ENCODE assay signal across 13 cellular contexts in genomic region chr9:127858041-127858512, GRCh38. TPM values are rescaled to one million over a fixed set of nuclear protein-coding genes. Genes with fewer than 3 reads are reported as not detected.
DNase-seq lines count a peak whose midpoint lies in the region; ATAC-seq and TF ChIP-seq lines count a peak whose summit lies in the region.
"Had no signal": no experiment of that assay in that cellular context is flagged by ENCODE, and none has a peak within 500 bp of the region (broad histone marks: within the 10 kb centered on the region; RNA-seq: fewer than 3 reads in every experiment).

No MANE protein-coding gene starts in this region.

- no peaks in the 10 kb centered on the region for H3K36me3 Mint-ChIP-seq in endothelial cell (ENCODE audit: low read depth, unreplicated experiment)
- H3K36me3 Mint-ChIP-seq in neural progenitor cell, result no peaks in the 10 kb centered on the region
- no peaks in the 10 kb centered on the region for H3K36me3 Mint-ChIP-seq in stimulated activated naive B cell treated with anti-CD40 and anti-IgM and Interleukin-4, amounts not matched to agents 10 μg/mL and 1 μg/mL and 100 μg/mL, for 72 hours
- H3K36me3 Mint-ChIP-seq: activated naive CD8-positive, alpha-beta T cell; CD8-positive, alpha-beta memory T cell had no signal

- H3K4me1 ChIP-seq in neural progenitor cell, result no peaks in the 10 kb centered on the region

- ATAC-seq in stimulated activated naive B cell treated with anti-CD40 and anti-IgM and Interleukin-4, amounts not matched to agents 10 μg/mL and 1 μg/mL and 100 μg/mL, for 72 hours (replicated peaks), result no peak
- no peak for ATAC-seq in HG03135 (IDR thresholded peaks at IDR 0.05; ENCODE audit: unreplicated experiment)

- H3K27ac Mint-ChIP-seq in endothelial cell (ENCODE audit: unreplicated experiment), result no peak overlapping the region
- peak overlapping the region; percentile 85 for H3K27ac Mint-ChIP-seq in neural progenitor cell
- no peak overlapping the region for H3K27ac Mint-ChIP-seq in stimulated activated naive B cell treated with anti-CD40 and anti-IgM and Interleukin-4, amounts not matched to agents 10 μg/mL and 1 μg/mL and 100 μg/mL, for 72 hours
- H3K27ac Mint-ChIP-seq: activated B cell treated with CpG ODN at 0.5 μM for 24 hours; activated naive CD8-positive, alpha-beta T cell had no signal

- no peaks in the 10 kb centered on the region for H3F3A ChIP-seq in neural progenitor cell (ENCODE audit: low read depth)

- no peaks in the 10 kb centered on the region for H3K9me3 ChIP-seq in neural progenitor cell (ENCODE audit: low read depth)

- H2AFZ ChIP-seq in neural progenitor cell (replicated peaks), result no peak overlapping the region

- H3K36me3 ChIP-seq in neural progenitor cell, result no peaks in the 10 kb centered on the region

- H3K27me3 Mint-ChIP-seq in endothelial cell (ENCODE audit: unreplicated experiment) (peaks cover 10% of the 10 kb centered on the region), neural progenitor cell (ENCODE audit: insufficient read depth, low read depth) (peaks cover 5% of the 10 kb centered on the region)
- no peaks in the 10 kb centered on the region for H3K27me3 Mint-ChIP-seq in stimulated activated naive B cell treated with anti-CD40 and anti-IgM and Interleukin-4, amounts not matched to agents 10 μg/mL and 1 μg/mL and 100 μg/mL, for 72 hours
- H3K27me3 Mint-ChIP-seq: activated B cell treated with CpG ODN at 0.5 μM for 24 hours; activated naive CD8-positive, alpha-beta T cell; CD8-positive, alpha-beta memory T cell had no signal

- H3K4me1 Mint-ChIP-seq in endothelial cell (ENCODE audit: unreplicated experiment), result peaks cover 56% of the 10 kb centered on the region
- peaks cover 14% of the 10 kb centered on the region for H3K4me1 Mint-ChIP-seq in neural progenitor cell
- peaks cover 43 to 72% of the 10 kb centered on the region in 2 donors for H3K4me1 Mint-ChIP-seq in stimulated activated naive B cell treated with anti-CD40 and anti-IgM and Interleukin-4, amounts not matched to agents 10 μg/mL and 1 μg/mL and 100 μg/mL, for 72 hours

- no peak overlapping the region for H3K4me2 ChIP-seq in neural progenitor cell

- H3K9me3 Mint-ChIP-seq in endothelial cell (ENCODE audit: unreplicated experiment) (no peaks in the 10 kb centered on the region), neural progenitor cell (no peaks in the 10 kb centered on the region)
- H3K9me3 Mint-ChIP-seq in stimulated activated naive B cell treated with anti-CD40 and anti-IgM and Interleukin-4, amounts not matched to agents 10 μg/mL and 1 μg/mL and 100 μg/mL, for 72 hours, result no peaks in the 10 kb centered on the region
- H3K9me3 Mint-ChIP-seq: activated B cell treated with CpG ODN at 0.5 μM for 24 hours; CD8-positive, alpha-beta memory T cell; H9 had no signal

- H4K20me1 ChIP-seq in neural progenitor cell (ENCODE audit: low read depth), result no peaks in the 10 kb centered on the region

- H3K9ac ChIP-seq in neural progenitor cell, result no peak overlapping the region

- TF ChIP-seq CTCF in endothelial cell (IDR thresholded peaks at IDR 0.05; ENCODE audit: unreplicated experiment) (no peak), neural progenitor cell (IDR thresholded peaks at IDR 0.05) (no peak)

- peak overlapping the region; percentile 59 for H3K4me3 Mint-ChIP-seq in endothelial cell (ENCODE audit: unreplicated experiment)
- H3K4me3 Mint-ChIP-seq in neural progenitor cell, result no peak overlapping the region
- H3K4me3 Mint-ChIP-seq in stimulated activated naive B cell treated with anti-CD40 and anti-IgM and Interleukin-4, amounts not matched to agents 10 μg/mL and 1 μg/mL and 100 μg/mL, for 72 hours, result no peak overlapping the region
- H3K4me3 Mint-ChIP-seq: activated B cell treated with CpG ODN at 0.5 μM for 24 hours; activated naive CD8-positive, alpha-beta T cell; CD8-positive, alpha-beta memory T cell; H9 had no signal

- peak; percentile 71 for DNase-seq in DMS 273 treated with DMSO at 0.1 percent for 48 hours (lab: John Stamatoyannopoulos, UW)
- peak; percentile 37 for DNase-seq in NCI-H2029 treated with DMSO at 0.1 percent for 48 hours (lab: John Stamatoyannopoulos, UW)
- no peak for DNase-seq in endothelial cell (ENCODE audit: low spot score)
- no peak for DNase-seq in neural progenitor cell (ENCODE audit: low spot score)
- no peak for DNase-seq in stimulated activated naive B cell treated with anti-CD40 and anti-IgM and Interleukin-4, amounts not matched to agents 10 μg/mL and 1 μg/mL and 100 μg/mL, for 72 hours
- DNase-seq in OCI-M1 (lab: John Stamatoyannopoulos, UW), result no peak
- no peak for DNase-seq in stimulated activated CD4-positive, alpha-beta T cell treated with anti-CD3 and anti-CD28 coated beads, Interleukin-15, amount 100 ng/mL, for 24 hours
- DNase-seq: activated B cell treated with CpG ODN at 0.5 μM for 24 hours; CD8-positive, alpha-beta memory T cell; H9; stimulated activated CD4-positive, alpha-beta T cell treated with anti-CD3 and anti-CD28 coated beads, Interleukin-4, amount 100 ng/mL, for 24 hours had no signal

- no peak overlapping the region for H3K4me3 ChIP-seq in neural progenitor cell

- H3K27me3 ChIP-seq in neural progenitor cell, result no peaks in the 10 kb centered on the region

- H3K27ac ChIP-seq in neural progenitor cell, result no peak overlapping the region

- no peaks in the 10 kb centered on the region for H3K79me2 ChIP-seq in neural progenitor cell (ENCODE audit: low read depth)

RNA-seq across cellular contexts. Expression of gene ENG, which starts 3.6 kb away (rescaled TPM):
- total RNA-seq in endothelial cell (ENCODE audit: unreplicated experiment) (113 TPM), neural progenitor cell (ENCODE audit: low replicate concordance) (0.19 TPM in 1 of 2 replicates, not detected in the other)

RNA-seq across cellular contexts. Expression of gene AK1, which starts 19.4 kb away (rescaled TPM):
- 63.3 TPM for total RNA-seq in endothelial cell (ENCODE audit: unreplicated experiment)
- total RNA-seq in neural progenitor cell (ENCODE audit: low replicate concordance), result 20.5 and 25.6 TPM in 2 replicates

RNA-seq across cellular contexts. Expression of gene ST6GALNAC6, which starts 41.3 kb away (rescaled TPM):
- 80.0 TPM for total RNA-seq in endothelial cell (ENCODE audit: unreplicated experiment)
- total RNA-seq in neural progenitor cell (ENCODE audit: low replicate concordance), result 14.3 and 42.7 TPM in 2 replicates

RNA-seq across cellular contexts. Expression of gene FPGS, which starts 55.4 kb away (rescaled TPM):
- total RNA-seq in endothelial cell (ENCODE audit: unreplicated experiment) (51.3 TPM), neural progenitor cell (ENCODE audit: low replicate concordance) (32.8 and 60.5 TPM in 2 replicates)

RNA-seq across cellular contexts. Expression of gene ST6GALNAC4, which starts 58.8 kb away (rescaled TPM):
- total RNA-seq in endothelial cell (ENCODE audit: unreplicated experiment), result 25.0 TPM
- total RNA-seq in neural progenitor cell (ENCODE audit: low replicate concordance), result 5.5 and 11.1 TPM in 2 replicates

Comparison
In these comparisons a context has a peak if more than half of its experiments do, and no peak if none do; other contexts are left out.
1. DNase-seq: peak in DMS 273 treated with DMSO at 0.1 percent for 48 hours (single experiment) and NCI-H2029 treated with DMSO at 0.1 percent for 48 hours (single experiment); none in endothelial cell (single experiment), neural progenitor cell (single experiment), stimulated activated naive B cell treated with anti-CD40 and anti-IgM and Interleukin-4, amounts not matched to agents 10 μg/mL and 1 μg/mL and 100 μg/mL, for 72 hours (single experiment), OCI-M1 (single experiment) and stimulated activated CD4-positive, alpha-beta T cell treated with anti-CD3 and anti-CD28 coated beads, Interleukin-15, amount 100 ng/mL, for 24 hours (single experiment).
2. RNA of gene ENG, which starts 3.6 kb away (total RNA-seq): 113 TPM in endothelial cell (single experiment); 0.19 TPM in neural progenitor cell; every median in the first group is over 10 times any median in the second.